10 cellular contexts compared by ENCODE assay signal in genomic region chr5:251016-251415, GRCh38. TPM values are rescaled to one million over a fixed set of nuclear protein-coding genes. Genes with fewer than 3 reads are reported as not detected.
"Had no signal": no experiment of that assay in that cellular context is flagged by ENCODE, and none has a peak within 500 bp of the region (broad histone marks: within the 10 kb centered on the region; RNA-seq: fewer than 3 reads in every experiment).

No MANE protein-coding gene starts in this region.

RNA-seq across cellular contexts. Expression of gene LRRC14B, which starts 59.7 kb away (rescaled TPM):
- total RNA-seq: activated B cell treated with CpG ODN at 0.5 μM for 24 hours; activated CD4-positive, alpha-beta memory T cell treated with anti-CD3 and anti-CD28 coated beads for 36 hours; activated CD8-positive, alpha-beta memory T cell treated with anti-CD3 and anti-CD28 coated beads for 36 hours; activated T-cell treated with anti-CD3 and anti-CD28 coated beads, Interleukin-2, amount 50 U/mL, for 72 hours; activated T-helper 17 cell treated with anti-CD3 and anti-CD28 coated beads, Interleukin-2, amount 50 U/mL, for 72 hours; aorta; K562; MCF 10A; RPMI7951; SJCRH30 had no signal
